ENCODE assay signal across 9 cellular contexts in the genomic region with DNA sequence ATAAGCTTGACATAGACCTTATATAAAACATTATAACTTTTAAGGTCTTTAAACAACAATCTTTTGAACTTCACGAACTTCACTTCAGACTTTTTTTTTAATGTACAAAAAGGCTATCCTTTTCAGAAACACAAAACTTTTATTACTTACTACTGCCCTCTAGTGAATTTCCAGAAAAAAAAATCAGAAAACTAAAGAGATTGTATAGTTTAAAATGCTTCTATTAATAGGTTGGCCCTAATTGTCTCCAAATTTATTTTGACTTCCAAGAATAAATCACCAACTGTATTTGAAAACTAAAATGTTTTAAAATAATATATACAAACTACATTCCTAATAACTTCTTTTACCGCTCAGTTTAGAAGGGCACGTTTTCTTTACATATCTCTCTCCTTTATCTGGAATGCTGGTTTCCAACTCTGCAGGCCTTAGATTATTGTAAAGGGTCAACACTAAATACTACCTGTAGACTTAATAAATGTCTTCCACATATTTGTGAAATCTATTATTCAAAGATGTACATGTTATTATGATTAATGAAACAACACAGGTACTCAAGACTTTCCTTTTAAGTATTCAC.
DNase-seq lines count a peak whose midpoint lies in the region; ATAC-seq and TF ChIP-seq lines count a peak whose summit lies in the region.
"Had no signal": no experiment of that assay in that cellular context is flagged by ENCODE, and none has a peak within 500 bp of the region (broad histone marks: within the 10 kb centered on the region; RNA-seq: fewer than 3 reads in every experiment).

No MANE protein-coding gene starts in this region.

- H3K36me3 Mint-ChIP-seq in MCF 10A (ENCODE audit: insufficient read depth, unreplicated experiment) (peaks cover 13% of the 10 kb centered on the region), endodermal cell (ENCODE audit: low read depth) (peaks cover 24% of the 10 kb centered on the region)

- H3K4me1 Mint-ChIP-seq in MCF 10A (ENCODE audit: insufficient read depth, unreplicated experiment) = no peaks in the 10 kb centered on the region
- H3K4me1 Mint-ChIP-seq in endodermal cell = no peaks in the 10 kb centered on the region

- H3K9me3 ChIP-seq in breast epithelium (peaks cover 0 to 9% of the 10 kb centered on the region in 2 donors), endodermal cell (ENCODE audit: control insufficient read depth, low read length) (peaks cover 19% of the 10 kb centered on the region), tibial nerve (peaks cover 0 to 11% (median 0%) of the 10 kb centered on the region in 4 donors)

- TF ChIP-seq EP300 in tibial nerve (IDR thresholded peaks at IDR 0.05) = no peak

- DNase-seq in MCF 10A (ENCODE audit: unreplicated experiment) = peak; percentile 3
- no peak for DNase-seq in breast epithelium (ENCODE audit: low spot score in 2 of 2)
- peak; percentile 9 for DNase-seq in NCI-H69 (lab: John Stamatoyannopoulos, UW)
- no peak for DNase-seq in endodermal cell
- no peak for DNase-seq in tibial nerve (ENCODE audit: low spot score in 2 of 2)
- DNase-seq: effector CD8-positive, alpha-beta T cell had no signal

- no peak overlapping the region for H3K4me3 Mint-ChIP-seq in MCF 10A (ENCODE audit: unreplicated experiment)
- H3K4me3 Mint-ChIP-seq in endodermal cell = no peak overlapping the region

- no peak overlapping the region for H3K27ac ChIP-seq in breast epithelium
- no peak overlapping the region for H3K27ac ChIP-seq in endodermal cell (ENCODE audit: low read depth, low read length)
- H3K27ac ChIP-seq in tibial nerve = no peak overlapping the region

- POLR2A ChIA-PET in MCF 10A (lab: Yijun Ruan, JAX) = no interaction called here

- no peak overlapping the region for H3K9ac ChIP-seq in endodermal cell (ENCODE audit: extremely low read depth, low read length, poor library complexity, severe bottlenecking)

- no peak overlapping the region for H3K4me3 ChIP-seq in breast epithelium
- H3K4me3 ChIP-seq in endodermal cell (ENCODE audit: low read length) = no peak overlapping the region
- H3K4me3 ChIP-seq in tibial nerve = no peak overlapping the region

- intact Hi-C loops in MCF 10A (cut with micrococcal nuclease) (loop anchor here (2.0 to 10.0 kb wide), 3 partner anchors 377 to 853 kb away; no protein-coding TSS in a partner anchor), breast epithelium (cut with DNase I; ENCODE audit: low total_unique reads) (no loop called here)

- ATAC-seq in HG03280 (IDR thresholded peaks at IDR 0.05; ENCODE audit: unreplicated experiment) (no peak), HG03457 (IDR thresholded peaks at IDR 0.05; ENCODE audit: unreplicated experiment) (no peak), GM21423 (IDR thresholded peaks at IDR 0.05; ENCODE audit: unreplicated experiment) (no peak)

- H3K36me3 ChIP-seq in breast epithelium (no peaks in the 10 kb centered on the region), endodermal cell (ENCODE audit: control insufficient read depth, insufficient read depth, low read length) (peaks cover 23% of the 10 kb centered on the region), tibial nerve (peaks cover 0 to 22% (median 0%) of the 10 kb centered on the region in 3 donors)

- H3K9me3 Mint-ChIP-seq in MCF 10A (ENCODE audit: unreplicated experiment) = peaks cover 18% of the 10 kb centered on the region
- peaks cover 19% of the 10 kb centered on the region for H3K9me3 Mint-ChIP-seq in endodermal cell

- H3K4me1 ChIP-seq in breast epithelium (no peaks in the 10 kb centered on the region), endodermal cell (ENCODE audit: control insufficient read depth, insufficient read depth, low read length) (no peaks in the 10 kb centered on the region), tibial nerve (no peaks in the 10 kb centered on the region)

- H3K27ac Mint-ChIP-seq in MCF 10A (ENCODE audit: low read depth, unreplicated experiment) (no peak overlapping the region), endodermal cell (no peak overlapping the region)

- 82 to 83% methylated on average over 2 to 3 of the region's 3 CpGs for WGBS in endodermal cell (ENCODE audit: insufficient coverage in 1 of 2, insufficient read length in 1 of 2), 2 experiments
- 66 to 68% methylated on average over 3 of the region's 3 CpGs for WGBS in tibial nerve, 2 donors

- CTCF ChIA-PET in MCF 10A (lab: Yijun Ruan, JAX) = interaction anchor here (0.5 to 1.8 kb wide), 13 partner anchors 9 to 838 kb away, joined by 3 to 10 read pairs (median 3); no protein-coding TSS in a partner anchor

- H3K27me3 ChIP-seq in breast epithelium (no peaks in the 10 kb centered on the region), endodermal cell (ENCODE audit: control insufficient read depth, insufficient read depth, low read length, poor library complexity, severe bottlenecking) (no peaks in the 10 kb centered on the region), tibial nerve (no peaks in the 10 kb centered on the region)

- BruUV-seq in MCF 10A (replicated peaks; lab: Mats Ljungman, UMichigan) = no TSS peak

- no peak for TF ChIP-seq POLR2A in breast epithelium (IDR thresholded peaks at IDR 0.05)
- TF ChIP-seq POLR2A in tibial nerve (IDR thresholded peaks at IDR 0.05) = no peak

- no peak for TF ChIP-seq CTCF in MCF 10A (IDR thresholded peaks at IDR 0.05; ENCODE audit: unreplicated experiment)
- TF ChIP-seq CTCF in breast epithelium (IDR thresholded peaks at IDR 0.05) = no peak
- peak; percentile 72 for TF ChIP-seq CTCF in endodermal cell (conservative IDR thresholded peaks at IDR 0.05)
- TF ChIP-seq CTCF in tibial nerve (IDR thresholded peaks at IDR 0.05) = peak in 3 of 5 experiments; percentile 10 to 28 (median 25)

- H3K27me3 Mint-ChIP-seq in MCF 10A (ENCODE audit: insufficient read depth, unreplicated experiment) (no peaks in the 10 kb centered on the region), endodermal cell (ENCODE audit: insufficient read depth) (no peaks in the 10 kb centered on the region)

Comparison
In these comparisons a context has a peak if more than half of its experiments do, and no peak if none do; other contexts are left out.
1. DNase-seq: peak in MCF 10A (single experiment) and NCI-H69 (single experiment); none in breast epithelium (0 of 2), endodermal cell (single experiment) and tibial nerve (0 of 2).
2. CTCF ChIP-seq: peak in endodermal cell (single experiment) and tibial nerve (3 of 5); none in MCF 10A (single experiment) and breast epithelium (0 of 3).